In genomic region chr2:19131871-19132270, GRCh38 we compare ENCODE assay signal across 18 cellular contexts.
"Had no signal": no experiment of that assay in that cellular context is flagged by ENCODE, and none has a peak within 500 bp of the region (broad histone marks: within the 10 kb centered on the region; RNA-seq: fewer than 3 reads in every experiment).

No MANE protein-coding gene starts in this region.

- H3K4me3 ChIP-seq: esophagus muscularis mucosa, gastroesophageal sphincter, psoas muscle, right lobe of liver, tibial nerve had no signal

- H3K27me3 ChIP-seq: esophagus muscularis mucosa, gastroesophageal sphincter, right lobe of liver, tibial nerve had no signal

- H3K4me1 ChIP-seq: psoas muscle, right lobe of liver had no signal

- ATAC-seq: gastroesophageal sphincter; psoas muscle; right lobe of liver; stimulated activated memory B cell treated with anti-CD40 and anti-IgM and Interleukin-4, amounts not matched to agents 10 μg/mL and 1 μg/mL and 100 μg/mL, for 72 hours had no signal

- H3K27ac ChIP-seq: epithelial cell of prostate, esophagus muscularis mucosa, gastroesophageal sphincter, psoas muscle, right lobe of liver, tibial nerve had no signal

- H3K36me3 Mint-ChIP-seq: naive B cell; stimulated activated memory B cell treated with anti-CD40 and anti-IgM and Interleukin-4, amounts not matched to agents 10 μg/mL and 1 μg/mL and 100 μg/mL, for 72 hours had no signal

- H3K4me1 Mint-ChIP-seq: naive B cell; stimulated activated memory B cell treated with anti-CD40 and anti-IgM and Interleukin-4, amounts not matched to agents 10 μg/mL and 1 μg/mL and 100 μg/mL, for 72 hours had no signal

- H3K27ac Mint-ChIP-seq: naive B cell; nephron progenitor cell; stimulated activated memory B cell treated with anti-CD40 and anti-IgM and Interleukin-4, amounts not matched to agents 10 μg/mL and 1 μg/mL and 100 μg/mL, for 72 hours; stimulated activated naive CD8-positive, alpha-beta T cell treated with anti-CD3 and anti-CD28 coated beads, Interleukin-15, Interleukin-2, amounts not matched to agents 100 ng/mL and 50 ng/mL, for 24 hours had no signal

- H3K27me3 Mint-ChIP-seq: stimulated activated memory B cell treated with anti-CD40 and anti-IgM and Interleukin-4, amounts not matched to agents 10 μg/mL and 1 μg/mL and 100 μg/mL, for 72 hours; stimulated activated naive CD8-positive, alpha-beta T cell treated with anti-CD3 and anti-CD28 coated beads, Interleukin-15, Interleukin-2, amounts not matched to agents 100 ng/mL and 50 ng/mL, for 24 hours had no signal

- H3K9me3 Mint-ChIP-seq: stimulated activated memory B cell treated with anti-CD40 and anti-IgM and Interleukin-4, amounts not matched to agents 10 μg/mL and 1 μg/mL and 100 μg/mL, for 72 hours; stimulated activated naive CD8-positive, alpha-beta T cell treated with anti-CD3 and anti-CD28 coated beads, Interleukin-15, Interleukin-2, amounts not matched to agents 100 ng/mL and 50 ng/mL, for 24 hours had no signal

- DNase-seq: effector memory CD4-positive, alpha-beta T cell; glutamatergic neuron; kidney glomerular epithelial cell; mesendoderm; naive B cell; nephron progenitor cell; psoas muscle; retina; right lobe of liver; stimulated activated CD4-positive, alpha-beta T cell treated with anti-CD3 and anti-CD28 coated beads, Interleukin-15, amount 100 ng/mL, for 24 hours; stimulated activated CD4-positive, alpha-beta T cell treated with anti-CD3 and anti-CD28 coated beads, Interleukin-1b, Interleukin-23, amount 100 ng/mL, for 48 hours; stimulated activated CD4-positive, alpha-beta T cell treated with anti-CD3 and anti-CD28 coated beads, Interleukin-4, amount 100 ng/mL, for 24 hours had no signal

- H3K4me3 Mint-ChIP-seq: naive B cell; nephron progenitor cell; stimulated activated memory B cell treated with anti-CD40 and anti-IgM and Interleukin-4, amounts not matched to agents 10 μg/mL and 1 μg/mL and 100 μg/mL, for 72 hours; stimulated activated naive CD8-positive, alpha-beta T cell treated with anti-CD3 and anti-CD28 coated beads, Interleukin-15, Interleukin-2, amounts not matched to agents 100 ng/mL and 50 ng/mL, for 24 hours had no signal

- H3K36me3 ChIP-seq: esophagus muscularis mucosa, gastroesophageal sphincter, right lobe of liver, tibial nerve had no signal

- H3K9me3 ChIP-seq: esophagus muscularis mucosa, right lobe of liver had no signal
